In genomic region chr17:81860756-81861568, GRCh38 we compare ENCODE assay signal across 8 cellular contexts. TPM values are rescaled to one million over a fixed set of nuclear protein-coding genes. Genes with fewer than 3 reads are reported as not detected.
DNase-seq lines count a peak whose midpoint lies in the region; ATAC-seq and TF ChIP-seq lines count a peak whose summit lies in the region.

No MANE protein-coding gene starts in this region.

- H3K36me3 ChIP-seq in liver (ENCODE audit: control insufficient read depth in 4 of 4, insufficient read depth in 3 of 4, low read depth in 1 of 4, low read length in 3 of 4), result peaks cover 2 to 12% (median 5%) of the 10 kb centered on the region in 4 donors

- peak overlapping the region; percentile 58 to 97 for H3K9ac ChIP-seq in liver (ENCODE audit: low read depth in 1 of 2, low read length in 2 of 2)

- H3K9me3 Mint-ChIP-seq in CD4-positive, alpha-beta T cell, result no peaks in the 10 kb centered on the region
- H3K9me3 Mint-ChIP-seq in activated CD4-positive, alpha-beta memory T cell treated with anti-CD3 and anti-CD28 coated beads for 36 hours, result no peaks in the 10 kb centered on the region

- POLR2A ChIA-PET in CD4-positive, alpha-beta T cell (lab: Charles Lee), result interaction anchor here (0.6 to 2.5 kb wide), 12 partner anchors 10 to 349 kb away, joined by 3 to 63 read pairs (median 4); partner anchors contain the start of genes ARHGDIA, ARL16, CCDC137 and DCXR
- POLR2A ChIA-PET in activated CD4-positive, alpha-beta memory T cell treated with anti-CD3 and anti-CD28 coated beads for 36 hours (lab: Charles Lee), result interaction anchor here (1.0 to 1.9 kb wide), 3 partner anchors 9 to 238 kb away, joined by 3 to 21 read pairs (median 3); partner anchors contain the start of genes ARHGDIA and MRPL12

- H3K9me3 ChIP-seq in CD4-positive, alpha-beta T cell (ENCODE audit: control insufficient read depth, low read length), result no peaks in the 10 kb centered on the region
- no peaks in the 10 kb centered on the region for H3K9me3 ChIP-seq in liver (ENCODE audit: control insufficient read depth in 4 of 4, low read length in 3 of 4)

- H3K27me3 Mint-ChIP-seq in CD4-positive, alpha-beta T cell, result no peaks in the 10 kb centered on the region
- H3K27me3 Mint-ChIP-seq in activated CD4-positive, alpha-beta memory T cell treated with anti-CD3 and anti-CD28 coated beads for 36 hours, result no peaks in the 10 kb centered on the region

- peak; percentile 98 to 99 (median 99) for DNase-seq in CD4-positive, alpha-beta T cell
- DNase-seq in NCI-H82 (lab: John Stamatoyannopoulos, UW), result peak; percentile 100
- DNase-seq in activated CD4-positive, alpha-beta memory T cell treated with anti-CD3 and anti-CD28 coated beads for 36 hours, result peak; percentile 100
- peak; percentile 99 to 100 (median 100) for DNase-seq in dorsolateral prefrontal cortex
- DNase-seq in stimulated activated CD4-positive, alpha-beta T cell treated with anti-CD3 and anti-CD28 coated beads, Interleukin-4, amount 100 ng/mL, for 1 hour, result peak; percentile 99

- peak overlapping the region; percentile 96 for H3K27ac Mint-ChIP-seq in CD4-positive, alpha-beta T cell
- H3K27ac Mint-ChIP-seq in activated CD4-positive, alpha-beta memory T cell treated with anti-CD3 and anti-CD28 coated beads for 36 hours, result peak overlapping the region; percentile 96

- H3K4me3 ChIP-seq in dorsolateral prefrontal cortex (peak overlapping the region; percentile 55 to 100 (median 90)), liver (ENCODE audit: low read depth in 1 of 3, low read length in 3 of 3) (peak overlapping the region; percentile 84 to 93 (median 86))

- WGBS in liver, result under 1% methylated on average over 74 of the region's 74 CpGs

- TF ChIP-seq CTCF in CD4-positive, alpha-beta T cell (IDR thresholded peaks at IDR 0.05), result no peak
- TF ChIP-seq CTCF in dorsolateral prefrontal cortex (IDR thresholded peaks at IDR 0.05 in 54 of 56, conservative IDR thresholded peaks at IDR 0.05 in 2 of 56; ENCODE audit: low read depth in 1 of 56, partially characterized antibody in 56 of 56) (peak in 14 of 56 donors; percentile 9 to 49 (median 15)), liver (IDR thresholded peaks at IDR 0.05; ENCODE audit: low read depth, low read length, missing input control) (peak; percentile 47)

- CTCF ChIA-PET in CD4-positive, alpha-beta T cell (lab: Charles Lee), result interaction anchor here (1.2 kb wide), 1 partner anchor 9 kb away, joined by 3 read pairs; no protein-coding TSS in a partner anchor
- CTCF ChIA-PET in activated CD4-positive, alpha-beta memory T cell treated with anti-CD3 and anti-CD28 coated beads for 36 hours (lab: Charles Lee), result interaction anchor here (1.6 kb wide), 1 partner anchor 9 kb away, joined by 8 read pairs; no protein-coding TSS in a partner anchor

- H3K27ac ChIP-seq in CD4-positive, alpha-beta T cell (ENCODE audit: low read depth, low read length), result peak overlapping the region; percentile 95
- H3K27ac ChIP-seq in dorsolateral prefrontal cortex, result peak overlapping the region in 58 of 59 donors; percentile 54 to 97 (median 86)
- peak overlapping the region; percentile 94 to 95 for H3K27ac ChIP-seq in liver (ENCODE audit: low read depth in 1 of 2, low read length in 2 of 2)

- H3K4me1 Mint-ChIP-seq in CD4-positive, alpha-beta T cell (ENCODE audit: low read depth), result peaks cover 29% of the 10 kb centered on the region
- H3K4me1 Mint-ChIP-seq in activated CD4-positive, alpha-beta memory T cell treated with anti-CD3 and anti-CD28 coated beads for 36 hours (ENCODE audit: low read depth), result peaks cover 48% of the 10 kb centered on the region

- intact Hi-C loops in CD4-positive, alpha-beta T cell (cut with DNase I, micrococcal nuclease), result loop anchor here (1.0 to 10.0 kb wide), 8 partner anchors 10 to 346 kb away; partner anchors contain the start of genes ARHGDIA (in 2 of the 2), MCRIP1 (in 2 of the 2), ACTG1 (in 1 of the 2) and ARL16 (in 1 of the 2)
- intact Hi-C loops in activated CD4-positive, alpha-beta memory T cell treated with anti-CD3 and anti-CD28 coated beads for 36 hours (cut with micrococcal nuclease), result loop anchor here (1.0 to 2.0 kb wide), 7 partner anchors 10 to 346 kb away; partner anchors contain the start of genes ARHGDIA, ARL16, ASPSCR1 and CENPX
- intact Hi-C loops in dorsolateral prefrontal cortex (cut with DNase I), result loop anchor here in 1 of 2 donors (1.0 kb wide), 1 partner anchor 10 kb away; the partner anchor contains the start of gene ARHGDIA

- no peaks in the 10 kb centered on the region for H3K27me3 ChIP-seq in CD4-positive, alpha-beta T cell (ENCODE audit: control insufficient read depth, insufficient read depth, low read length)
- H3K27me3 ChIP-seq in dorsolateral prefrontal cortex, result no peaks in the 10 kb centered on the region
- H3K27me3 ChIP-seq in liver (ENCODE audit: control insufficient read depth in 4 of 4, insufficient read depth in 4 of 4, low read length in 3 of 4), result no peaks in the 10 kb centered on the region

- peak overlapping the region; percentile 94 for H3K4me3 Mint-ChIP-seq in CD4-positive, alpha-beta T cell
- peak overlapping the region; percentile 95 for H3K4me3 Mint-ChIP-seq in activated CD4-positive, alpha-beta memory T cell treated with anti-CD3 and anti-CD28 coated beads for 36 hours

- no peak for TF ChIP-seq RAD21 in liver (IDR thresholded peaks at IDR 0.05)

- peak; percentile 86 for ATAC-seq in CD4-positive, alpha-beta T cell (ENCODE audit: poor library complexity)
- ATAC-seq in GM19452 (IDR thresholded peaks at IDR 0.05; ENCODE audit: unreplicated experiment), result peak; percentile 80
- peak; percentile 44 for ATAC-seq in HG03575 (IDR thresholded peaks at IDR 0.05; ENCODE audit: extremely low read depth, insufficient number of reproducible peaks, low FRiP score, unreplicated experiment)

- peaks cover 10 to 59% (median 43%) of the 10 kb centered on the region in 4 donors for H3K4me1 ChIP-seq in liver (ENCODE audit: control insufficient read depth in 4 of 4, insufficient read depth in 4 of 4, low read length in 3 of 4)

- H3K36me3 Mint-ChIP-seq in CD4-positive, alpha-beta T cell (ENCODE audit: low read depth), result peaks cover 19% of the 10 kb centered on the region
- peaks cover 47% of the 10 kb centered on the region for H3K36me3 Mint-ChIP-seq in activated CD4-positive, alpha-beta memory T cell treated with anti-CD3 and anti-CD28 coated beads for 36 hours

TF ChIP-seq in liver, 16 proteins besides CTCF, POLR2A, EP300 and RAD21 (continues in another document):
- peak; percentile 97 for TF ChIP-seq YY1 (IDR thresholded peaks at IDR 0.05)
- no peak for TF ChIP-seq HNF4G (IDR thresholded peaks at IDR 0.05)
- peak; percentile 88 for TF ChIP-seq NR2F2 (IDR thresholded peaks at IDR 0.05)
- no peak for TF ChIP-seq ATF3 (IDR thresholded peaks at IDR 0.05)
- no peak for TF ChIP-seq TAF1 (conservative IDR thresholded peaks at IDR 0.05)
- no peak for TF ChIP-seq ZBTB33 (IDR thresholded peaks at IDR 0.05)
- peak; percentile 4 for TF ChIP-seq FOXA2 (IDR thresholded peaks at IDR 0.05)
- TF ChIP-seq SP1 (IDR thresholded peaks at IDR 0.05), result peak; percentile 100
- TF ChIP-seq GABPA (IDR thresholded peaks at IDR 0.05 in 1 of 2, conservative IDR thresholded peaks at IDR 0.05 in 1 of 2), result peak; percentile 91 to 98
- TF ChIP-seq HNF4A (conservative IDR thresholded peaks at IDR 0.05), result peak; percentile 66 to 67
- peak; percentile 6 for TF ChIP-seq FOXA1 (IDR thresholded peaks at IDR 0.05)

RNA-seq across cellular contexts. Expression of gene P4HB, which starts 0.6 kb away (rescaled TPM):
- total RNA-seq in CD4-positive, alpha-beta T cell, result 100 to 1,000 TPM; 223 to 233 TPM
- total RNA-seq in activated CD4-positive, alpha-beta memory T cell treated with anti-CD3 and anti-CD28 coated beads for 36 hours, result 100 to 1,000 TPM; 358 to 367 TPM
- total RNA-seq in dorsolateral prefrontal cortex (100 to 1,000 TPM; 106 to 206 (median 136) TPM), liver (1,000 to 10,000 TPM; 1,086 to 3,361 TPM)
- 1,000 to 10,000 TPM in 1 of 2 donors, 100 to 1,000 TPM in 1; 1,000 to 2,066 TPM for polyA plus RNA-seq in liver

RNA-seq across cellular contexts. Expression of gene ARHGDIA, which starts 10.2 kb away (rescaled TPM):
- total RNA-seq in CD4-positive, alpha-beta T cell, result 100 to 1,000 TPM; 706 to 715 TPM
- 100 to 1,000 TPM; 526 to 531 TPM for total RNA-seq in activated CD4-positive, alpha-beta memory T cell treated with anti-CD3 and anti-CD28 coated beads for 36 hours
- total RNA-seq in dorsolateral prefrontal cortex (100 to 1,000 TPM; 175 to 366 (median 250) TPM), liver (10 to 100 TPM; 35.5 to 47.3 TPM)
- 100 to 1,000 TPM; 103 to 142 TPM for polyA plus RNA-seq in liver

RNA-seq across cellular contexts. Expression of gene PPP1R27, which starts 26.1 kb away (rescaled TPM):
- not detected for total RNA-seq in CD4-positive, alpha-beta T cell
- not detected for total RNA-seq in activated CD4-positive, alpha-beta memory T cell treated with anti-CD3 and anti-CD28 coated beads for 36 hours
- total RNA-seq in dorsolateral prefrontal cortex, result 1 to 10 TPM in 1 of 120 experiments, under 1 TPM in 1, not detected in 118; 0.43 to 1.1 TPM
- total RNA-seq in liver, result not detected
- under 1 TPM; 0.31 to 0.35 TPM for polyA plus RNA-seq in liver

RNA-seq across cellular contexts. Expression of gene MCRIP1, which starts 27.9 kb away (rescaled TPM):
- 10 to 100 TPM; 36.9 to 37.7 TPM for total RNA-seq in CD4-positive, alpha-beta T cell
- total RNA-seq in activated CD4-positive, alpha-beta memory T cell treated with anti-CD3 and anti-CD28 coated beads for 36 hours, result 10 to 100 TPM; 67.4 to 68.3 TPM
- total RNA-seq in dorsolateral prefrontal cortex, result 100 to 1,000 TPM; 102 to 185 (median 136) TPM
- 10 to 100 TPM; 16.6 to 42.0 TPM for total RNA-seq in liver
- 10 to 100 TPM; 24.2 to 28.2 TPM for polyA plus RNA-seq in liver

RNA-seq across cellular contexts. Expression of gene ALYREF, which starts 30.4 kb away (rescaled TPM):
- total RNA-seq in CD4-positive, alpha-beta T cell, result 100 to 1,000 TPM in 1 of 2 experiments, 10 to 100 TPM in 1; 93.3 to 101 TPM
- total RNA-seq in activated CD4-positive, alpha-beta memory T cell treated with anti-CD3 and anti-CD28 coated beads for 36 hours, result 100 to 1,000 TPM; 208 to 210 TPM
- total RNA-seq in dorsolateral prefrontal cortex (10 to 100 TPM; 25.1 to 53.0 (median 34.8) TPM), liver (10 to 100 TPM; 22.6 to 67.4 TPM)
- 10 to 100 TPM in 1 of 2 donors, 1 to 10 TPM in 1; 2.5 to 24.6 TPM for polyA plus RNA-seq in liver

Comparison
In these comparisons a context has a peak if more than half of its experiments do, and no peak if none do; other contexts are left out.
1. Peak in every context shown above with its lines: DNase-seq, ATAC-seq, H3K4me3 ChIP-seq and H3K27ac ChIP-seq.